ENCODE assay signal across 1 cellular context in genomic region chr2:216560695-216561370, GRCh38.
TF ChIP-seq lines count a peak whose summit lies in the region.

No MANE protein-coding gene starts in this region.

TF ChIP-seq in GM23338, 12 proteins besides CTCF, POLR2A, EP300 and RAD21 (continued from another document):
- TF ChIP-seq ZNF462 (CRISPR knock-in tag; IDR thresholded peaks at IDR 0.05) = no peak
- TF ChIP-seq POLR2AphosphoS5 (IDR thresholded peaks at IDR 0.05; ENCODE audit: low read depth) = no peak
- no peak for TF ChIP-seq ZNF114 (CRISPR knock-in tag; IDR thresholded peaks at IDR 0.05)
- no peak for TF ChIP-seq EZH2 (IDR thresholded peaks at IDR 0.05; ENCODE audit: low read depth, unreplicated experiment)
- TF ChIP-seq REST (IDR thresholded peaks at IDR 0.05; ENCODE audit: unreplicated experiment) = no peak
